Comparison of ENCODE assay signal across 20 cellular contexts in genomic region chr16:27800817-27801216, GRCh38.
"Had no signal": no experiment of that assay in that cellular context is flagged by ENCODE, and none has a peak within 500 bp of the region (broad histone marks: within the 10 kb centered on the region; RNA-seq: fewer than 3 reads in every experiment).

No MANE protein-coding gene starts in this region.

- ATAC-seq: right lobe of liver; stimulated activated memory B cell treated with anti-CD40 and anti-IgM and Interleukin-4, amounts not matched to agents 10 μg/mL and 1 μg/mL and 100 μg/mL, for 72 hours; stimulated activated naive CD8-positive, alpha-beta T cell treated with anti-CD3 and anti-CD28 coated beads, Interleukin-15, amount 100 ng/mL, for 72 hours had no signal

- H3K4me2 ChIP-seq: hepatocyte, smooth muscle cell had no signal

- H2AFZ ChIP-seq: hepatocyte, parathyroid adenoma had no signal

- H3K4me1 ChIP-seq: left ventricle myocardium inferior, parathyroid adenoma, right atrium auricular region, right lobe of liver, uterus had no signal

- H3K27me3 ChIP-seq: hepatocyte, right atrium auricular region, right lobe of liver, uterus had no signal

- DNase-seq: islet precursor cell; left ventricle myocardium inferior; mesendoderm; naive B cell; nucleus accumbens; right lobe of liver; stimulated activated CD4-positive, alpha-beta T cell treated with anti-CD3 and anti-CD28 coated beads, Interleukin-1b, Interleukin-23, amount 100 ng/mL, for 48 hours; stimulated activated CD4-positive, alpha-beta T cell treated with anti-CD3 and anti-CD28 coated beads, Interleukin-2, amount 100 ng/mL, for 48 hours; stimulated activated CD4-positive, alpha-beta T cell treated with anti-CD3 and anti-CD28 coated beads, Interleukin-4, amount 100 ng/mL, for 4 hours; stimulated activated CD8-positive, alpha-beta memory T cell treated with anti-CD3 and anti-CD28 coated beads, Interleukin-4, amount 100 ng/mL, for 48 hours; stimulated activated naive CD4-positive, alpha-beta T cell treated with Interleukin-2 at 50 U/mL for 16 hours; stimulated activated naive CD8-positive, alpha-beta T cell treated with anti-CD3 and anti-CD28 coated beads, Interleukin-15, amount 100 ng/mL, for 72 hours; uterus had no signal

- H3K9me3 ChIP-seq: left ventricle myocardium inferior, right atrium auricular region, right lobe of liver, tibial nerve, uterus had no signal

- H3K27ac ChIP-seq: hepatocyte, left ventricle myocardium inferior, parathyroid adenoma, right atrium auricular region, right lobe of liver, tibial nerve, uterus had no signal

- H3K36me3 ChIP-seq: left ventricle myocardium inferior, right atrium auricular region, right lobe of liver, tibial nerve, uterus had no signal

- H3K9ac ChIP-seq: parathyroid adenoma had no signal

- H3K4me3 ChIP-seq: hepatocyte, left ventricle myocardium inferior, lung, right atrium auricular region, right lobe of liver, smooth muscle cell, tibial nerve, uterus had no signal

- H3K79me2 ChIP-seq: hepatocyte, parathyroid adenoma had no signal
